ENCODE assay signal across 8 cellular contexts in the genomic region with DNA sequence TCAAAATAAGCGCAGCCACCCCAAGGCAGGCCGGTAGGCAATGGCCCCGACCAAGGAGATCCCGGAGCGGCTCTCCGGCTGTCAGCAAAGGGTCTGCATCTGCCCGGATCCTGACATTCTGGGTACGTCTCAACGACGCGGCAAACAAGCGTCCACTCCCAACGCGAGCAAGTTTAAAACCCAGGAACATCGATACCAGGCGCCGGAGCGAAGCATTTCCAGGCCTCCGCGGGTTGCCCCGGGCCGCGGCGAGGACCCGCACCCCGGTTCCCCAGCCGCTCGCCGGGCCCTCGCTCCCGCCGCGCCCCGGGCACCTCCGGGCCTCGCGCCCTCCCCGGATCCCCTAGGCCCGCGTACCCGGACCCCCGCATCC. TPM values are rescaled to one million over a fixed set of nuclear protein-coding genes. Genes with fewer than 3 reads are reported as not detected.
A peak's percentile ranks its signal among the peaks of the same experiment; 100 is the strongest.
DNase-seq lines count a peak whose midpoint lies in the region; ATAC-seq and TF ChIP-seq lines count a peak whose summit lies in the region.

No MANE protein-coding gene starts in this region.

- H3K27me3 ChIP-seq in AG04450 (ENCODE audit: control insufficient read depth, insufficient read depth, low read length) (no peaks in the 10 kb centered on the region), PC-3 (ENCODE audit: low read length) (no peaks in the 10 kb centered on the region), neutrophil (peaks cover 11% of the 10 kb centered on the region)

- H4K20me1 ChIP-seq in PC-3 (ENCODE audit: low read length): peaks cover 12% of the 10 kb centered on the region; the same call in 1 of the 2 replicates

- H3K36me3 ChIP-seq in PC-3 (ENCODE audit: low read depth, low read length) (no peaks in the 10 kb centered on the region), neutrophil (no peaks in the 10 kb centered on the region)

- H3K9me3 ChIP-seq in AG04450 (ENCODE audit: control insufficient read depth, insufficient read depth, low read length): no peaks in the 10 kb centered on the region
- H3K9me3 ChIP-seq in PC-3 (ENCODE audit: low read length): no peaks in the 10 kb centered on the region
- no peaks in the 10 kb centered on the region for H3K9me3 ChIP-seq in neutrophil

- H3K9me2 ChIP-seq in PC-3 (replicated peaks; ENCODE audit: low read length): no peaks in the 10 kb centered on the region

- no peak for DNase-seq in AG04450 (ENCODE audit: low read depth, low spot score)
- peak; percentile 14 for DNase-seq in PC-3
- peak; percentile 21 for DNase-seq in activated naive CD4-positive, alpha-beta T cell treated with anti-CD3 and anti-CD28 coated beads, Interleukin-2, amount 50 U/mL, for 16 hours
- peak; percentile 35 for DNase-seq in glomerular visceral epithelial cell (ENCODE audit: extremely low spot score)
- no peak for DNase-seq in GF-D8 (lab: John Stamatoyannopoulos, UW)

- no TSS peak for BruUV-seq in PC-3 (replicated peaks; lab: Mats Ljungman, UMichigan)

- H3K9ac ChIP-seq in PC-3 (ENCODE audit: low read length): peak overlapping the region; percentile 87

- H2AFZ ChIP-seq in PC-3 (ENCODE audit: low read length): peak overlapping the region; percentile 69; the same call in 1 of the 2 replicates

- H3K4me1 ChIP-seq in PC-3 (ENCODE audit: insufficient read depth, low read length) (peaks cover 26% of the 10 kb centered on the region), neutrophil (ENCODE audit: control insufficient read depth in 1 of 2, insufficient read depth in 1 of 2, low read depth in 1 of 2, low read length in 1 of 2) (peaks cover 9 to 11% of the 10 kb centered on the region in 2 experiments)

- ATAC-seq in GM18511 (IDR thresholded peaks at IDR 0.05; ENCODE audit: unreplicated experiment) (peak; percentile 52), HG03066 (IDR thresholded peaks at IDR 0.05; ENCODE audit: low read depth, unreplicated experiment) (peak; percentile 29), PC-3 (peak; percentile 42)

- CTCF ChIA-PET in AG04450 (lab: Charles Lee): no interaction called here
- CTCF ChIA-PET in PC-3 (lab: Charles Lee): interaction anchor here (1.1 kb wide), 1 partner anchor 36 kb away, joined by 3 read pairs; a partner anchor contains a TSS

- no peaks in the 10 kb centered on the region for H3F3A ChIP-seq in PC-3 (ENCODE audit: low read length, unreplicated experiment)

- H3K79me2 ChIP-seq in PC-3 (ENCODE audit: low read length): peaks cover 51% of the 10 kb centered on the region

- intact Hi-C loops in PC-3 (cut with micrococcal nuclease): loop anchor here (2.0 kb wide), 1 partner anchor 33 kb away; no protein-coding TSS in a partner anchor

- TF ChIP-seq CTCF in AG04450 (IDR thresholded peaks at IDR 0.05; ENCODE audit: low read depth, low read length) (no peak), PC-3 (conservative IDR thresholded peaks at IDR 0.05; ENCODE audit: low read depth, low read length) (no peak), neutrophil (IDR thresholded peaks at IDR 0.05) (no peak)

- peak overlapping the region; percentile 61 for H3K27ac ChIP-seq in AG04450 (ENCODE audit: low read depth, low read length)
- H3K27ac ChIP-seq in PC-3 (ENCODE audit: low read length): peak overlapping the region; percentile 50
- H3K27ac ChIP-seq in neutrophil: no peak overlapping the region

- POLR2A ChIA-PET in AG04450 (lab: Yijun Ruan, JAX) (no interaction called here), PC-3 (lab: Charles Lee; ENCODE audit: unreplicated experiment) (no interaction called here)

- H3K4me2 ChIP-seq in PC-3 (ENCODE audit: low read length): peak overlapping the region; percentile 91

- peak overlapping the region; percentile 81 for H3K4me3 ChIP-seq in AG04450 (ENCODE audit: low read depth, low read length)
- H3K4me3 ChIP-seq in PC-3 (ENCODE audit: low read length): peak overlapping the region; percentile 76
- peak overlapping the region; percentile 56 to 58 for H3K4me3 ChIP-seq in neutrophil (ENCODE audit: low read depth in 1 of 2, low read length in 1 of 2)

RNA-seq across cellular contexts. Expression of a gene that starts 0.5 kb away (rescaled TPM):
- 23.1 and 25.5 TPM in 2 replicates for polyA plus RNA-seq in AG04450 (2011; rRNA removed)
- 22.7 and 33.9 TPM in 2 replicates for polyA minus RNA-seq in AG04450 (2011; rRNA and poly(A)+ RNA removed)
- total RNA-seq in PC-3 (2014; rRNA removed): 29.8 and 33.2 TPM in 2 replicates

RNA-seq across cellular contexts. Expression of a gene that starts 20.3 kb away (rescaled TPM):
- polyA plus RNA-seq in AG04450 (2011; rRNA removed): 18.6 and 18.8 TPM in 2 replicates
- 23.1 and 26.8 TPM in 2 replicates for polyA minus RNA-seq in AG04450 (2011; rRNA and poly(A)+ RNA removed)
- 11.8 and 17.7 TPM in 2 replicates for total RNA-seq in PC-3 (2014; rRNA removed)

RNA-seq across cellular contexts. Expression of a gene that starts 36.6 kb away (rescaled TPM):
- 134 and 184 TPM in 2 replicates for polyA plus RNA-seq in AG04450 (2011; rRNA removed)
- polyA minus RNA-seq in AG04450 (2011; rRNA and poly(A)+ RNA removed): 70.9 and 92.3 TPM in 2 replicates
- total RNA-seq in PC-3 (2014; rRNA removed): 199 and 200 TPM in 2 replicates

Comparison
In these comparisons a context has a peak if more than half of its experiments do, and no peak if none do; other contexts are left out.
1. DNase-seq: peak in PC-3 (single experiment), activated naive CD4-positive, alpha-beta T cell treated with anti-CD3 and anti-CD28 coated beads, Interleukin-2, amount 50 U/mL, for 16 hours (single experiment) and glomerular visceral epithelial cell (single experiment); none in AG04450 (single experiment) and GF-D8 (single experiment).
2. Peak in every context shown above with its lines, with median percentiles within 50 percentile points of each other: H3K4me3 ChIP-seq and ATAC-seq.